Comparison of ENCODE assay signal across 8 cellular contexts in the genomic region with DNA sequence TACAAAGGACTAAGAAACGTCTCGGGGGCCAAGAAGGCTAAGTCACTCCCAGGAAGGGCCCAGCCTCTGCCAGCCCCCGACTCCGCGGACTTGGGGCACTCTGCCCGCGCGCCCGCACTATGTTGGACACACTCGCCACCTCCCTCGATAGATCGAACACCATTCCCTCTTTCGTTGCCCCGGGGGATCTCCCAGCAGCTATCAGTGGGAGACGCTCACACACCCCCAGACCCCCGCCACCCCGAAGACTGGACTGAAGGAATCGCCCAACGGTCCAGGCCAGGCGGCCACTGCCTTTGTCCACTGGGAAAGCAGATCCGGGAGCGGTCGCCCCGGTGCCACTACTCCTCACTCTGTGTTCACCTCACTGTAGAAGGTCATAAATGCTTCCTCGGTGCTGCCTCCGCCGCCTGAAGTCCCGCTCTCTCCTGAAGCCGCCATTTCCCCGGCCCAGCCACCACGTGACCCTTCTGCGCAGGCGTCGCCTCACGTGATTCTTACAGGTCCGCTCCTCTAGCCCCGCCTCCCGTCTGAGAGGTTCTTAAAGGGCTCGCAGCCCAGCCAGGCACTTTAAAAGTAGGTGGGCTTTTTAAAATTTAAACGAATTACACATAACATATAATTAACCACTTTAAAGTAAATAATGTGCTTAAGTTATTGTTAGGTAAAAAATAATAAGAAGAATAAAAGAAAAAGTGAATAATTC. TPM values are rescaled to one million over a fixed set of nuclear protein-coding genes. Genes with fewer than 3 reads are reported as not detected.
DNase-seq lines count a peak whose midpoint lies in the region; ATAC-seq and TF ChIP-seq lines count a peak whose summit lies in the region.

A gene with protein sequence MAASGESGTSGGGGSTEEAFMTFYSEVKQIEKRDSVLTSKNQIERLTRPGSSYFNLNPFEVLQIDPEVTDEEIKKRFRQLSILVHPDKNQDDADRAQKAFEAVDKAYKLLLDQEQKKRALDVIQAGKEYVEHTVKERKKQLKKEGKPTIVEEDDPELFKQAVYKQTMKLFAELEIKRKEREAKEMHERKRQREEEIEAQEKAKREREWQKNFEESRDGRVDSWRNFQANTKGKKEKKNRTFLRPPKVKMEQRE (minus strand): TSS at position 472 of the 706 bp plus-strand sequence. CDS start 31 bp downstream, at position 441.

- no peaks in the 10 kb centered on the region for H3K27me3 Mint-ChIP-seq in CD8-positive, alpha-beta memory T cell

- peaks cover 16% of the 10 kb centered on the region for H3K36me3 ChIP-seq in CD8-positive, alpha-beta memory T cell (ENCODE audit: insufficient read depth, low read length)

- DNase-seq in CD8-positive, alpha-beta memory T cell, result peak; percentile 86 to 96 (median 93)
- peak; percentile 89 for DNase-seq in Jurkat, Clone E6-1 (ENCODE audit: low read depth, low spot score)
- peak; percentile 90 for DNase-seq in activated T-cell treated with anti-CD3 and anti-CD28 coated beads, Interleukin-2, amount 50 U/mL, for 1 hour
- DNase-seq in epithelial cell of proximal tubule (ENCODE audit: low read depth) (no peak), mucosa of gallbladder (ENCODE audit: low spot score) (peak; percentile 96)
- DNase-seq in stimulated activated CD8-positive, alpha-beta memory T cell treated with anti-CD3 and anti-CD28 coated beads, Interleukin-4, amount 100 ng/mL, for 24 hours (ENCODE audit: low read depth), result peak; percentile 97

- H3K36me3 Mint-ChIP-seq in CD8-positive, alpha-beta memory T cell, result peaks cover 6 to 32% (median 7%) of the 10 kb centered on the region in 3 donors

- H3K9me3 Mint-ChIP-seq in CD8-positive, alpha-beta memory T cell, result no peaks in the 10 kb centered on the region

- H3K4me1 Mint-ChIP-seq in CD8-positive, alpha-beta memory T cell, result peaks cover 27 to 45% (median 44%) of the 10 kb centered on the region in 3 donors

- ATAC-seq in GM21447 (IDR thresholded peaks at IDR 0.05; ENCODE audit: unreplicated experiment), result peak; percentile 49

- no peaks in the 10 kb centered on the region for H3K27me3 ChIP-seq in CD8-positive, alpha-beta memory T cell (ENCODE audit: insufficient read depth, low read length, poor library complexity, severe bottlenecking)

- H3K9me3 ChIP-seq in CD8-positive, alpha-beta memory T cell (ENCODE audit: low read length), result no peaks in the 10 kb centered on the region

- peak within 1 kb of the TSS; percentile 99 for H3K4me3 ChIP-seq in CD8-positive, alpha-beta memory T cell (ENCODE audit: low read length)
- peak within 1 kb of the TSS; percentile 99 for H3K4me3 ChIP-seq in Jurkat, Clone E6-1 (ENCODE audit: low read length)
- peak within 1 kb of the TSS; percentile 96 for H3K4me3 ChIP-seq in epithelial cell of proximal tubule (ENCODE audit: low read depth, low read length)

- peaks cover 34% of the 10 kb centered on the region for H3K4me1 ChIP-seq in CD8-positive, alpha-beta memory T cell (ENCODE audit: insufficient read depth, low read length)

- TF ChIP-seq CTCF in epithelial cell of proximal tubule (conservative IDR thresholded peaks at IDR 0.05; ENCODE audit: low read depth, low read length), result no peak

- peak within 1 kb of the TSS; percentile 97 to 100 (median 99) for H3K4me3 Mint-ChIP-seq in CD8-positive, alpha-beta memory T cell

- CTCF ChIA-PET in CD8-positive, alpha-beta memory T cell (lab: Charles Lee), result interaction anchor here (1.9 kb wide), 1 partner anchor 16 kb away, joined by 7 read pairs; no protein-coding TSS in a partner anchor

- peak within 1 kb of the TSS; percentile 97 for H3K27ac ChIP-seq in CD8-positive, alpha-beta memory T cell (ENCODE audit: low read depth, low read length)

- H3K27ac Mint-ChIP-seq in CD8-positive, alpha-beta memory T cell, result peak within 1 kb of the TSS; percentile 89 to 100 (median 99)

- POLR2A ChIA-PET in CD8-positive, alpha-beta memory T cell (lab: Charles Lee), result interaction anchor here (1.3 kb wide), 1 partner anchor 144 kb away, joined by 3 read pairs; a partner anchor contains a TSS

TF ChIP-seq in PFSK-1, 5 proteins besides CTCF, POLR2A, EP300 and RAD21:
- TF ChIP-seq POLR2AphosphoS5 (IDR thresholded peaks at IDR 0.05; ENCODE audit: low read depth, low read length), result peak; percentile 87; the same call in 1 of the 2 replicates
- no peak for TF ChIP-seq FOXP2 (optimal IDR thresholded peaks at IDR 0.05; ENCODE audit: borderline replicate concordance, extremely low read depth, extremely low read length, insufficient read depth)
- TF ChIP-seq SIN3A (IDR thresholded peaks at IDR 0.05; ENCODE audit: borderline replicate concordance, insufficient read depth, low read length), result no peak; the same call in 1 of the 2 replicates
- peak; percentile 94 for TF ChIP-seq TAF1 (IDR thresholded peaks at IDR 0.05; ENCODE audit: borderline replicate concordance, insufficient read depth, low read length)

RNA-seq across cellular contexts. Expression of the gene that starts here (rescaled TPM):
- total RNA-seq in CD8-positive, alpha-beta memory T cell, result 100 to 1,000 TPM in 1 of 2 experiments, 10 to 100 TPM in 1; 98.4 to 104 TPM
- polyA plus RNA-seq in CD8-positive, alpha-beta memory T cell, result 172 TPM
- 203 TPM for polyA plus RNA-seq in Jurkat, Clone E6-1 (2012; ENCODE audit: insufficient read depth, insufficient read length)
- polyA plus RNA-seq in PFSK-1 (2012; ENCODE audit: insufficient read length, low read depth), result 77.0 TPM
- total RNA-seq in epithelial cell of proximal tubule (105 and 120 TPM in 2 replicates), mucosa of gallbladder (61.9 TPM)
